In the genomic region with DNA sequence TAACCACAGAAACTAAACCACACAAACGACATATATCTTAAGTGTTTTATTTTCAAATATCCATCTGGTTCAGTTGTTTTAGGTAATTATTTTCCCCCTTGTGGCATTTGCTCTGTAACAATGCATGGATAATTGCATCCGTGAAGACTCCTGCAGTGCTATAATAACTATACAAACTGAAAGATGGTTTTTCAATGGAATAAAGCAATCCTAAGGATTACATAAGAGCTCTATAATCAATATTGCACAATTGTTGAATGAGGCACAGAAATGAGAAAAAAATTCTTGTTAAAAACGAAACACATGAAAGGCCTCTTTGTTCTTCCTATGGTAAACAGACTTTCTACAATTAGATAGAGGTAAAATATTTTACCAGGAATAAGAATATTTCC, we compare ENCODE assay signal across 16 cellular contexts.
DNase-seq lines count a peak whose midpoint lies in the region; ATAC-seq and TF ChIP-seq lines count a peak whose summit lies in the region.
"Had no signal": no experiment of that assay in that cellular context is flagged by ENCODE, and none has a peak within 500 bp of the region (broad histone marks: within the 10 kb centered on the region; RNA-seq: fewer than 3 reads in every experiment).

No MANE protein-coding gene starts in this region.

- H3K4me1 Mint-ChIP-seq in immature natural killer cell (no peaks in the 10 kb centered on the region), mesothelial cell of epicardium (no peaks in the 10 kb centered on the region)
- no peaks in the 10 kb centered on the region for H3K4me1 Mint-ChIP-seq in activated CD8-positive, alpha-beta T cell treated with anti-CD3 and anti-CD28 coated beads, Interleukin-2, amount 10 ng/mL, durations not matched to agents 7 days and 5 days (ENCODE audit: low read depth)
- H3K4me1 Mint-ChIP-seq: CD14-positive monocyte; CD8-positive, alpha-beta memory T cell; GM23338 had no signal

- no peak for TF ChIP-seq EP300 in tibial nerve (IDR thresholded peaks at IDR 0.05)

- no peak overlapping the region for H3K4me3 ChIP-seq in SJCRH30
- no peak overlapping the region for H3K4me3 ChIP-seq in tibial nerve
- H3K4me3 ChIP-seq: A549, GM23338 had no signal

- H3K9me3 Mint-ChIP-seq in immature natural killer cell (peaks cover 10 to 36% (median 17%) of the 10 kb centered on the region in 6 donors), mesothelial cell of epicardium (peaks cover 3% of the 10 kb centered on the region)
- H3K9me3 Mint-ChIP-seq in activated CD8-positive, alpha-beta T cell treated with anti-CD3 and anti-CD28 coated beads, Interleukin-2, amount 10 ng/mL, durations not matched to agents 7 days and 5 days (ENCODE audit: insufficient read depth) = no peaks in the 10 kb centered on the region

- WGBS in tibial nerve, 2 donors = 40 to 50% methylated on average over 3 of the region's 3 CpGs

- DNase-seq in COR-L47 (lab: John Stamatoyannopoulos, UW) (peak; percentile 16), NCI-H1417 treated with DMSO at 0.1 percent for 48 hours (lab: John Stamatoyannopoulos, UW) (peak; percentile 73), NCI-H2081 treated with DMSO at 0.1 percent for 48 hours (lab: John Stamatoyannopoulos, UW) (peak; percentile 43), SJCRH30 (peak in 1 of 2 experiments; percentile 17), immature natural killer cell (no peak), mesothelial cell of epicardium (ENCODE audit: low spot score in 2 of 2, unreplicated experiment in 2 of 2) (no peak), tibial nerve (ENCODE audit: low spot score in 2 of 2) (no peak)
- no peak for DNase-seq in activated CD8-positive, alpha-beta T cell treated with anti-CD3 and anti-CD28 coated beads, Interleukin-2, amount 10 ng/mL, durations not matched to agents 7 days and 5 days
- DNase-seq: CD8-positive, alpha-beta memory T cell; DMS53; GF-D8; H7; IMR-90 had no signal

- H3K9me3 ChIP-seq in SJCRH30 (replicated peaks) = no peaks in the 10 kb centered on the region
- H3K9me3 ChIP-seq in tibial nerve = peaks cover 0 to 3% (median 0%) of the 10 kb centered on the region in 4 donors
- H3K9me3 ChIP-seq: A549 had no signal

- no peak for TF ChIP-seq POLR2A in tibial nerve (IDR thresholded peaks at IDR 0.05)

- H3K4me1 ChIP-seq in SJCRH30 (peaks cover 7% of the 10 kb centered on the region; the same call in 1 of the 2 replicates), tibial nerve (no peaks in the 10 kb centered on the region)
- H3K4me1 ChIP-seq: A549 had no signal

- H3K36me3 Mint-ChIP-seq in immature natural killer cell (no peaks in the 10 kb centered on the region), mesothelial cell of epicardium (no peaks in the 10 kb centered on the region)
- no peaks in the 10 kb centered on the region for H3K36me3 Mint-ChIP-seq in activated CD8-positive, alpha-beta T cell treated with anti-CD3 and anti-CD28 coated beads, Interleukin-2, amount 10 ng/mL, durations not matched to agents 7 days and 5 days (ENCODE audit: low read depth)
- H3K36me3 Mint-ChIP-seq: CD14-positive monocyte; CD8-positive, alpha-beta memory T cell had no signal

- no peaks in the 10 kb centered on the region for H3K36me3 ChIP-seq in SJCRH30
- H3K36me3 ChIP-seq in tibial nerve = no peaks in the 10 kb centered on the region

- CTCF ChIA-PET in activated CD8-positive, alpha-beta T cell treated with anti-CD3 and anti-CD28 coated beads, Interleukin-2, amount 10 ng/mL, durations not matched to agents 7 days and 5 days (lab: Charles Lee) = no interaction called here

- H3K27ac ChIP-seq in SJCRH30 (peak overlapping the region; percentile 29; the same call in 1 of the 2 replicates), tibial nerve (no peak overlapping the region)
- H3K27ac ChIP-seq: A549 had no signal

- H3K27me3 ChIP-seq in SJCRH30 (no peaks in the 10 kb centered on the region), tibial nerve (no peaks in the 10 kb centered on the region)

- H3K27ac Mint-ChIP-seq in immature natural killer cell = no peak overlapping the region
- H3K27ac Mint-ChIP-seq in mesothelial cell of epicardium = no peak overlapping the region
- no peak overlapping the region for H3K27ac Mint-ChIP-seq in activated CD8-positive, alpha-beta T cell treated with anti-CD3 and anti-CD28 coated beads, Interleukin-2, amount 10 ng/mL, durations not matched to agents 7 days and 5 days
- H3K27ac Mint-ChIP-seq: CD14-positive monocyte; CD8-positive, alpha-beta memory T cell had no signal

- ATAC-seq in activated CD8-positive, alpha-beta T cell treated with anti-CD3 and anti-CD28 coated beads, Interleukin-2, amount 10 ng/mL, durations not matched to agents 7 days and 5 days = no peak
- ATAC-seq: A549, GM23338 had no signal

- H3K4me3 Mint-ChIP-seq in immature natural killer cell (no peak overlapping the region), mesothelial cell of epicardium (no peak overlapping the region)
- no peak overlapping the region for H3K4me3 Mint-ChIP-seq in activated CD8-positive, alpha-beta T cell treated with anti-CD3 and anti-CD28 coated beads, Interleukin-2, amount 10 ng/mL, durations not matched to agents 7 days and 5 days
- H3K4me3 Mint-ChIP-seq: CD14-positive monocyte; CD8-positive, alpha-beta memory T cell; GM23338 had no signal

- no peak for TF ChIP-seq CTCF in mesothelial cell of epicardium (IDR thresholded peaks at IDR 0.05; ENCODE audit: unreplicated experiment)
- no peak for TF ChIP-seq CTCF in tibial nerve (IDR thresholded peaks at IDR 0.05)

- peaks cover 0 to 1% (median 0%) of the 10 kb centered on the region in 3 donors for H3K27me3 Mint-ChIP-seq in immature natural killer cell (ENCODE audit: low read depth in 3 of 3)
- no peaks in the 10 kb centered on the region for H3K27me3 Mint-ChIP-seq in mesothelial cell of epicardium (ENCODE audit: low read depth)
- H3K27me3 Mint-ChIP-seq in activated CD8-positive, alpha-beta T cell treated with anti-CD3 and anti-CD28 coated beads, Interleukin-2, amount 10 ng/mL, durations not matched to agents 7 days and 5 days (ENCODE audit: low read depth) = no peaks in the 10 kb centered on the region
- H3K27me3 Mint-ChIP-seq: CD8-positive, alpha-beta memory T cell had no signal

- POLR2A ChIA-PET in activated CD8-positive, alpha-beta T cell treated with anti-CD3 and anti-CD28 coated beads, Interleukin-2, amount 10 ng/mL, durations not matched to agents 7 days and 5 days (lab: Charles Lee) = no interaction called here

Comparison
In these comparisons a context has a peak if more than half of its experiments do, and no peak if none do; other contexts are left out.
1. DNase-seq: peak in COR-L47 (single experiment), NCI-H1417 treated with DMSO at 0.1 percent for 48 hours (single experiment) and NCI-H2081 treated with DMSO at 0.1 percent for 48 hours (single experiment); none in immature natural killer cell (0 of 3), mesothelial cell of epicardium (0 of 2), activated CD8-positive, alpha-beta T cell treated with anti-CD3 and anti-CD28 coated beads, Interleukin-2, amount 10 ng/mL, durations not matched to agents 7 days and 5 days (single experiment) and tibial nerve (0 of 2).